In the genomic region with DNA sequence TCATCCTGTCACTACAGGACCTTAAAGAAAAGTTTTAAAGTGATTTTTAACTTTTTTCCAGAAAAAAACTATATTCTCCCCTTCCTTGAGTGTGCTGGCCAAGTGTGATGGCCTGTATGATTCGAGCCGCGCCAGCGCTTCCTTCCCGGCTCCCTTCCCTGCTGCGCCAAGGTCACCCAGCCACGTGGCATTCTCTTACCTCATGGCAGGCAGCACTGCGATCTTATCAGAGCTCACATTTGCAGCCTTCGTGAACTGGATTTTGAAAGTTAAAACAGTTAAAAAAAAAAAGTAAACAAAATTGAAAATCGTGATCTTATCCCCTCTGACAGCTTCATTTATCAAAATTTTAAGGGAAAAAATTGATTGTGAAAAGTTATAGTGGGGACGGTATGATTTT, we compare ENCODE assay signal across 19 cellular contexts.
DNase-seq lines count a peak whose midpoint lies in the region; ATAC-seq and TF ChIP-seq lines count a peak whose summit lies in the region.
"Had no signal": no experiment of that assay in that cellular context is flagged by ENCODE, and none has a peak within 500 bp of the region (broad histone marks: within the 10 kb centered on the region; RNA-seq: fewer than 3 reads in every experiment).

No MANE protein-coding gene starts in this region.

- H3K27ac Mint-ChIP-seq in activated T-cell treated with anti-CD3 and anti-CD28 coated beads, Interleukin-2, amount 50 U/mL, for 72 hours: peak overlapping the region; percentile 71
- no peak overlapping the region for H3K27ac Mint-ChIP-seq in activated T-cell treated with anti-CD3 and anti-CD28 coated beads, Interleukin-2, amount 50 U/mL, for 24 hours
- H3K27ac Mint-ChIP-seq: CD8-positive, alpha-beta T cell had no signal

- H2BK5ac ChIP-seq in mesendoderm (ENCODE audit: low read length): no peak overlapping the region

- TF ChIP-seq POLR2A in adrenal gland (IDR thresholded peaks at IDR 0.05) (no peak), stomach (IDR thresholded peaks at IDR 0.05) (no peak)

- H2BK15ac ChIP-seq in mesendoderm (replicated peaks; ENCODE audit: low read depth): no peak overlapping the region

- H3K4me3 ChIP-seq in adrenal gland (no peak overlapping the region), mesendoderm (ENCODE audit: low read length) (no peak overlapping the region), stomach (no peak overlapping the region)
- H3K4me3 ChIP-seq: K562 had no signal

- H4K5ac ChIP-seq in mesendoderm (ENCODE audit: low read length): no peak overlapping the region

- 51 to 63% (median 59%) methylated on average over 11 of the region's 11 CpGs for WGBS in adrenal gland, 4 donors
- no CpG with 5 or more reads among the region's 11 CpGs for WGBS in mesendoderm (ENCODE audit: extremely low coverage, insufficient coverage, low lambda C conversion rate)
- 41 to 66% (median 63%) methylated on average over 11 of the region's 11 CpGs for WGBS in stomach, 5 donors

- H3K4me2 ChIP-seq in mesendoderm (ENCODE audit: low read length): no peak overlapping the region

- H3K79me1 ChIP-seq in mesendoderm (ENCODE audit: low read length): no peaks in the 10 kb centered on the region

- DNase-seq in activated T-cell treated with anti-CD3 and anti-CD28 coated beads, Interleukin-2, amount 50 U/mL, for 72 hours: no peak
- no peak for DNase-seq in activated T-cell treated with anti-CD3 and anti-CD28 coated beads, Interleukin-2, amount 50 U/mL, for 24 hours
- DNase-seq in adrenal gland: peak; percentile 75 to 91 (median 84)
- peak; percentile 29 for DNase-seq in mesendoderm
- DNase-seq in stomach: peak; percentile 76
- DNase-seq in GM03348 (ENCODE audit: low spot score): no peak
- DNase-seq in foreskin keratinocyte: no peak
- DNase-seq: 8988T; CD8-positive, alpha-beta T cell; DND-41; GF-D8; H7; MV-4-11; NCI-H1436 treated with DMSO at 0.1 percent for 48 hours; NCI-H2081; NCI-H510A treated with DMSO at 0.1 percent for 48 hours had no signal

- no peak overlapping the region for H2AK5ac ChIP-seq in mesendoderm (ENCODE audit: low read length)

- no peaks in the 10 kb centered on the region for H3K9me3 Mint-ChIP-seq in activated T-cell treated with anti-CD3 and anti-CD28 coated beads, Interleukin-2, amount 50 U/mL, for 72 hours
- H3K9me3 Mint-ChIP-seq in activated T-cell treated with anti-CD3 and anti-CD28 coated beads, Interleukin-2, amount 50 U/mL, for 24 hours: no peaks in the 10 kb centered on the region
- H3K9me3 Mint-ChIP-seq: CD8-positive, alpha-beta T cell had no signal

- H3K27me3 ChIP-seq in adrenal gland (no peaks in the 10 kb centered on the region), mesendoderm (ENCODE audit: insufficient read depth, low read length, poor library complexity) (no peaks in the 10 kb centered on the region), stomach (no peaks in the 10 kb centered on the region), foreskin keratinocyte (no peaks in the 10 kb centered on the region)

- H2BK120ac ChIP-seq in mesendoderm (ENCODE audit: low read depth, low read length): no peak overlapping the region

- H3K36me3 ChIP-seq in adrenal gland (replicated peaks in 1 of 2) (no peaks in the 10 kb centered on the region), mesendoderm (ENCODE audit: control insufficient read depth, insufficient read depth, low read length) (no peaks in the 10 kb centered on the region), stomach (no peaks in the 10 kb centered on the region)

- H3K23ac ChIP-seq in mesendoderm (ENCODE audit: low read length): no peak overlapping the region

- peaks cover 0 to 13% of the 10 kb centered on the region in 2 donors for H3K4me1 ChIP-seq in adrenal gland (replicated peaks in 1 of 2)
- no peaks in the 10 kb centered on the region for H3K4me1 ChIP-seq in mesendoderm (ENCODE audit: control insufficient read depth, low read depth, low read length)
- H3K4me1 ChIP-seq in stomach: no peaks in the 10 kb centered on the region
- no peaks in the 10 kb centered on the region for H3K4me1 ChIP-seq in foreskin keratinocyte

- no peak overlapping the region for H3K18ac ChIP-seq in mesendoderm (ENCODE audit: low read length)

- no peak for ATAC-seq in activated T-cell treated with anti-CD3 and anti-CD28 coated beads, Interleukin-2, amount 50 U/mL, for 72 hours (replicated peaks in 1 of 2)
- ATAC-seq in HG02623 (IDR thresholded peaks at IDR 0.05; ENCODE audit: unreplicated experiment): no peak
- no peak for ATAC-seq in foreskin keratinocyte
- ATAC-seq: CD8-positive, alpha-beta T cell; K562 had no signal

- H3K36me3 Mint-ChIP-seq in activated T-cell treated with anti-CD3 and anti-CD28 coated beads, Interleukin-2, amount 50 U/mL, for 72 hours (ENCODE audit: insufficient read depth in 2 of 2): peaks cover 0 to 2% of the 10 kb centered on the region in 2 donors
- peaks cover 30% of the 10 kb centered on the region for H3K36me3 Mint-ChIP-seq in activated T-cell treated with anti-CD3 and anti-CD28 coated beads, Interleukin-2, amount 50 U/mL, for 24 hours (ENCODE audit: low read depth)

- TF ChIP-seq EP300 in stomach (IDR thresholded peaks at IDR 0.05): no peak

- H4K8ac ChIP-seq in mesendoderm (ENCODE audit: low read depth, low read length): no peak overlapping the region

- H3K56ac ChIP-seq in mesendoderm (ENCODE audit: low read length): no peak overlapping the region

- no peaks in the 10 kb centered on the region for H3K9me3 ChIP-seq in adrenal gland (replicated peaks in 1 of 3)
- H3K9me3 ChIP-seq in stomach: no peaks in the 10 kb centered on the region

- TF ChIP-seq CTCF in adrenal gland (IDR thresholded peaks at IDR 0.05): no peak
- no peak for TF ChIP-seq CTCF in stomach (IDR thresholded peaks at IDR 0.05)
- no peak for TF ChIP-seq CTCF in foreskin keratinocyte (conservative IDR thresholded peaks at IDR 0.05)

- H3K27me3 Mint-ChIP-seq in activated T-cell treated with anti-CD3 and anti-CD28 coated beads, Interleukin-2, amount 50 U/mL, for 72 hours (ENCODE audit: low read depth): no peaks in the 10 kb centered on the region
- no peaks in the 10 kb centered on the region for H3K27me3 Mint-ChIP-seq in activated T-cell treated with anti-CD3 and anti-CD28 coated beads, Interleukin-2, amount 50 U/mL, for 24 hours

- no peaks in the 10 kb centered on the region for H3K79me2 ChIP-seq in mesendoderm (ENCODE audit: control insufficient read depth, insufficient read depth, low read length)

- no peak overlapping the region for H3K27ac ChIP-seq in adrenal gland
- no peak overlapping the region for H3K27ac ChIP-seq in mesendoderm (ENCODE audit: low read depth, low read length)
- no peak overlapping the region for H3K27ac ChIP-seq in stomach
- H3K27ac ChIP-seq in foreskin keratinocyte: no peak overlapping the region
- H3K27ac ChIP-seq: HL-60 had no signal

- H3K4me3 Mint-ChIP-seq in activated T-cell treated with anti-CD3 and anti-CD28 coated beads, Interleukin-2, amount 50 U/mL, for 72 hours: no peak overlapping the region
- no peak overlapping the region for H3K4me3 Mint-ChIP-seq in activated T-cell treated with anti-CD3 and anti-CD28 coated beads, Interleukin-2, amount 50 U/mL, for 24 hours
- H3K4me3 Mint-ChIP-seq: CD8-positive, alpha-beta T cell had no signal

- no peak overlapping the region for H3K9ac ChIP-seq in mesendoderm (ENCODE audit: low read length)

- H3K4me1 Mint-ChIP-seq in activated T-cell treated with anti-CD3 and anti-CD28 coated beads, Interleukin-2, amount 50 U/mL, for 72 hours (ENCODE audit: low read depth): no peaks in the 10 kb centered on the region
- no peaks in the 10 kb centered on the region for H3K4me1 Mint-ChIP-seq in activated T-cell treated with anti-CD3 and anti-CD28 coated beads, Interleukin-2, amount 50 U/mL, for 24 hours (ENCODE audit: low read depth)

- intact Hi-C loops in adrenal gland (cut with DNase I) (no loop called here), stomach (cut with DNase I; ENCODE audit: low total_unique reads) (no loop called here)

- H3K4ac ChIP-seq in mesendoderm (ENCODE audit: low read depth, low read length): no peak overlapping the region

Comparison
In these comparisons a context has a peak if more than half of its experiments do, and no peak if none do; other contexts are left out.
1. DNase-seq: peak in adrenal gland (7 of 7), mesendoderm (single experiment) and stomach (single experiment); none in activated T-cell treated with anti-CD3 and anti-CD28 coated beads, Interleukin-2, amount 50 U/mL, for 72 hours (0 of 2), activated T-cell treated with anti-CD3 and anti-CD28 coated beads, Interleukin-2, amount 50 U/mL, for 24 hours (single experiment), GM03348 (single experiment) and foreskin keratinocyte (0 of 2).